Comparison of ENCODE assay signal across 7 cellular contexts in the genomic region with DNA sequence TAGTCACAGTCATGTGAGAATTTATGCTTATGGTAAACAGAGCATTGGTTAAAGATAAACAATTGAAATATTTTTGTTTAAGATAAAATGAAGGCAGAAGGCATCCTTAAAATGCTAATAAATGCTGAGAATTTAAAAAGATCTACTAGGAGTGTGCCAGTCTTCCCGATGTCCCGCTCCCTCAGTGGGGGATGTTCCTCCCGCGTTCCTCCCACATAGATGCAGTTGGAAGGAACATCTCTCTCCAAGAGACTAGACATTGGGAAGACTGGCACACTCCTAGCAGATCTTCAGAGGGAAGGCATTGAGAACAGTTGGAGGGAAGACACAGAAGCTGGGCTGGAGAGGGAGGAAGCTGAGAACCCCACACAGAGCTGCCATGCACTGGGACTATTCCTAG.
"Had no signal": no experiment of that assay in that cellular context is flagged by ENCODE, and none has a peak within 500 bp of the region (broad histone marks: within the 10 kb centered on the region; RNA-seq: fewer than 3 reads in every experiment).

No MANE protein-coding gene starts in this region.

- DNase-seq: HFFc6, Karpas-422, KBM-7 had no signal

- H3K4me3 ChIP-seq: GM23338, HAP-1 had no signal

- H3K9me3 ChIP-seq: HAP-1 had no signal

- H3K36me3 ChIP-seq: HAP-1 had no signal

- H2AFZ ChIP-seq: GM23338 had no signal

- H3K4me1 ChIP-seq: HAP-1 had no signal

- ATAC-seq: GM23338, HCT116 had no signal

- H3K9ac ChIP-seq: KMS-11 had no signal

- H3K27ac ChIP-seq: KMS-11 had no signal

- H3K4me2 ChIP-seq: GM23338, KMS-11 had no signal
